Comparison of ENCODE assay signal across 21 cellular contexts in genomic region chr1:74629283-74629682, GRCh38. TPM values are rescaled to one million over a fixed set of nuclear protein-coding genes. Genes with fewer than 3 reads are reported as not detected.
"Had no signal": no experiment of that assay in that cellular context is flagged by ENCODE, and none has a peak within 500 bp of the region (broad histone marks: within the 10 kb centered on the region; RNA-seq: fewer than 3 reads in every experiment).

No MANE protein-coding gene starts in this region.

- H3K4me1 Mint-ChIP-seq: brain, memory B cell had no signal

- H3K9me3 Mint-ChIP-seq: activated T-cell treated with anti-CD3 and anti-CD28 coated beads, Interleukin-2, amount 50 U/mL, for 4 hours; brain had no signal

- H3K27me3 ChIP-seq: left lung, sigmoid colon, stomach, uterus had no signal

- H3K27ac Mint-ChIP-seq: activated naive CD8-positive, alpha-beta T cell; brain; memory B cell; natural killer cell treated with Interleukin-12 subunit alpha and Interleukin-12 subunit beta and Interleukin-15 and Interleukin-18, amount 100 ng/mL, for 72 hours had no signal

- H3K27ac ChIP-seq: left lung, psoas muscle, sigmoid colon, stomach, uterus had no signal

- H3K36me3 Mint-ChIP-seq: activated naive CD8-positive, alpha-beta T cell; brain; memory B cell; natural killer cell treated with Interleukin-12 subunit alpha and Interleukin-12 subunit beta and Interleukin-15 and Interleukin-18, amount 100 ng/mL, for 72 hours had no signal

- H3K36me3 ChIP-seq: left lung, sigmoid colon, stomach, uterus had no signal

- DNase-seq: activated CD4-positive, alpha-beta T cell treated with anti-CD3 and anti-CD28 coated beads, Interleukin-2, amount 50 U/mL, for 48 hours; activated CD4-positive, CD25-positive, alpha-beta regulatory T cell treated with anti-CD3 and anti-CD28 coated beads, Interleukin-2, amount 50 U/mL, for 72 hours; activated effector memory CD4-positive, alpha-beta T cell treated with anti-CD3 and anti-CD28 coated beads, Interleukin-2, amount 50 U/mL, for 16 hours; activated T-cell treated with anti-CD3 and anti-CD28 coated beads, Interleukin-2, amount 50 U/mL, for 4 hours; amygdala; cerebellar nuclear complex; dermis blood vessel endothelial cell; hippocampal formation; left lung; psoas muscle; sigmoid colon; stimulated activated CD4-positive, alpha-beta T cell treated with anti-CD3 and anti-CD28 coated beads, Interleukin-12 subunit alpha, Interleukin-12 subunit beta, amount 100 ng/mL, for 4 hours; stimulated activated CD4-positive, alpha-beta T cell treated with anti-CD3 and anti-CD28 coated beads, Interleukin-4, amount 100 ng/mL, for 24 hours; stomach; uterus had no signal

- H3K9me3 ChIP-seq: left lung, psoas muscle, sigmoid colon, stomach, uterus had no signal

- H3K4me3 Mint-ChIP-seq: activated naive CD8-positive, alpha-beta T cell; activated T-cell treated with anti-CD3 and anti-CD28 coated beads, Interleukin-2, amount 50 U/mL, for 4 hours; brain; memory B cell; natural killer cell treated with Interleukin-12 subunit alpha and Interleukin-12 subunit beta and Interleukin-15 and Interleukin-18, amount 100 ng/mL, for 72 hours had no signal

- H3K4me3 ChIP-seq: left lung, psoas muscle, sigmoid colon, stomach, uterus had no signal

- H3K4me1 ChIP-seq: left lung, psoas muscle, sigmoid colon, stomach, uterus had no signal

RNA-seq across cellular contexts. Expression of gene ERICH3, which starts 44.3 kb away (rescaled TPM):
- total RNA-seq: activated T-cell treated with anti-CD3 and anti-CD28 coated beads, Interleukin-2, amount 50 U/mL, for 4 hours; natural killer cell treated with Interleukin-12 subunit alpha and Interleukin-12 subunit beta and Interleukin-15 and Interleukin-18, amount 100 ng/mL, for 72 hours; osteoblast; T-helper 2 cell treated with Interferon-gamma antibody and Interleukin-4, amounts not matched to agents 100 ng/mL and 5 ng/mL, for 36 hours had no signal
